ENCODE assay signal across 8 cellular contexts in genomic region chr16:15650019-15650697, GRCh38. TPM values are rescaled to one million over a fixed set of nuclear protein-coding genes. Genes with fewer than 3 reads are reported as not detected.
DNase-seq lines count a peak whose midpoint lies in the region; ATAC-seq, FAIRE-seq and TF ChIP-seq lines count a peak whose summit lies in the region.

Gene NDE1 (plus strand): TSS chr16:15650245. CDS start chr16:15664779, 14,534 bp downstream.

- peak; percentile 80 for TF ChIP-seq POLR2A in right lobe of liver (IDR thresholded peaks at IDR 0.05)

- no peaks in the 10 kb centered on the region for H3K27me3 ChIP-seq in BLaER1 treated with 17β-estradiol and CSF1 and Interleukin-3, amounts not matched to agents 10 nM and 100 nM
- H3K27me3 ChIP-seq in dorsolateral prefrontal cortex = no peaks in the 10 kb centered on the region
- no peaks in the 10 kb centered on the region for H3K27me3 ChIP-seq in right lobe of liver

- FAIRE-seq in GM19239 (lab: Jason Lieb, UNC) = peak; percentile 77

- peak within 1 kb of the TSS; percentile 84 to 98 (median 95) for H3K27ac ChIP-seq in BLaER1 treated with 17β-estradiol and CSF1 and Interleukin-3, amounts not matched to agents 10 nM and 100 nM
- peak within 1 kb of the TSS; percentile 29 to 95 (median 90) for H3K27ac ChIP-seq in dorsolateral prefrontal cortex
- peak within 1 kb of the TSS; percentile 79 to 84 (median 82) for H3K27ac ChIP-seq in right lobe of liver

- H4K20me1 ChIP-seq in BLaER1 treated with 17β-estradiol and CSF1 and Interleukin-3, amounts not matched to agents 10 nM and 100 nM = peaks cover 35 to 50% (median 46%) of the 10 kb centered on the region in 11 experiments

- WGBS in right lobe of liver (ENCODE audit: insufficient coverage, low coverage, low lambda C conversion rate, missing lambda C conversion rate) = under 1% methylated on average over 27 of the region's 71 CpGs

- TF ChIP-seq CTCF in dorsolateral prefrontal cortex (IDR thresholded peaks at IDR 0.05 in 54 of 56, conservative IDR thresholded peaks at IDR 0.05 in 2 of 56; ENCODE audit: low read depth in 1 of 56, partially characterized antibody in 56 of 56) (peak in 40 of 56 donors; percentile 9 to 53 (median 32)), right lobe of liver (IDR thresholded peaks at IDR 0.05) (peak in 1 of 4 donors; percentile 5)

- DNase-seq in GM19239 (ENCODE audit: insufficient read length, low spot score) (peak; percentile 83), NCI-H748 treated with DMSO at 0.1 percent for 48 hours (lab: John Stamatoyannopoulos, UW) (peak; percentile 68), dorsolateral prefrontal cortex (peak; percentile 82 to 94 (median 90)), right lobe of liver (peak; percentile 93 to 95 (median 95))
- peak; percentile 88 to 90 for DNase-seq in activated CD4-positive, alpha-beta T cell treated with anti-CD3 and anti-CD28 coated beads, Interleukin-2, amount 50 U/mL, for 48 hours
- DNase-seq in stimulated activated CD4-positive, alpha-beta T cell treated with anti-CD3 and anti-CD28 coated beads, Interleukin-4, amount 100 ng/mL, for 1 hour = peak; percentile 87

- peaks cover 0 to 3% (median 0%) of the 10 kb centered on the region in 11 experiments; a peak in 1 of 22 replicates for H3K9me3 ChIP-seq in BLaER1 treated with 17β-estradiol and CSF1 and Interleukin-3, amounts not matched to agents 10 nM and 100 nM (replicated peaks in 1 of 11)
- no peaks in the 10 kb centered on the region for H3K9me3 ChIP-seq in right lobe of liver

- intact Hi-C loops in dorsolateral prefrontal cortex (cut with DNase I) (loop anchor here in 1 of 2 donors (2.0 kb wide), 1 partner anchor 21 kb away; no protein-coding TSS in a partner anchor), right lobe of liver (cut with DNase I) (no loop called here)

- H3K36me3 ChIP-seq in BLaER1 treated with 17β-estradiol and CSF1 and Interleukin-3, amounts not matched to agents 10 nM and 100 nM = peaks cover 27 to 38% (median 35%) of the 10 kb centered on the region in 11 experiments; a peak in 21 of 22 replicates
- no peaks in the 10 kb centered on the region for H3K36me3 ChIP-seq in right lobe of liver

- peak within 1 kb of the TSS; percentile 82 to 100 (median 94) for H3K4me3 ChIP-seq in BLaER1 treated with 17β-estradiol and CSF1 and Interleukin-3, amounts not matched to agents 10 nM and 100 nM
- H3K4me3 ChIP-seq in dorsolateral prefrontal cortex (peak within 1 kb of the TSS; percentile 70 to 99 (median 89)), right lobe of liver (peak within 1 kb of the TSS; percentile 63 to 97 (median 87))

- ATAC-seq in HG03439 (IDR thresholded peaks at IDR 0.05; ENCODE audit: unreplicated experiment) (peak; percentile 76), right lobe of liver (peak; percentile 98 to 100 (median 100))

- peaks cover 29 to 59% (median 43%) of the 10 kb centered on the region in 10 experiments for H3K4me1 ChIP-seq in BLaER1 treated with 17β-estradiol and CSF1 and Interleukin-3, amounts not matched to agents 10 nM and 100 nM
- H3K4me1 ChIP-seq in right lobe of liver = no peaks in the 10 kb centered on the region

- H3K9ac ChIP-seq in BLaER1 treated with 17β-estradiol and CSF1 and Interleukin-3, amounts not matched to agents 10 nM and 100 nM = peak within 1 kb of the TSS; percentile 93 to 98 (median 96)

- peak within 1 kb of the TSS; percentile 76 to 99 (median 90) for H3K4me2 ChIP-seq in BLaER1 treated with 17β-estradiol and CSF1 and Interleukin-3, amounts not matched to agents 10 nM and 100 nM

RNA-seq across cellular contexts. Expression of gene NDE1, which starts in this region (rescaled TPM):
- total RNA-seq in dorsolateral prefrontal cortex (100 to 1,000 TPM in 5 of 120 experiments, 10 to 100 TPM in 115; 12.7 to 127 (median 41.9) TPM), right lobe of liver (10 to 100 TPM in 1 of 6 experiments, 1 to 10 TPM in 5; 3.6 to 10.2 (median 6.9) TPM)

Comparison
In these comparisons a context has a peak if more than half of its experiments do, and no peak if none do; other contexts are left out.
1. Peak in every context shown above with its lines: DNase-seq, ATAC-seq, H3K4me3 ChIP-seq and H3K27ac ChIP-seq.